10 cellular contexts compared by ENCODE assay signal in the genomic region with DNA sequence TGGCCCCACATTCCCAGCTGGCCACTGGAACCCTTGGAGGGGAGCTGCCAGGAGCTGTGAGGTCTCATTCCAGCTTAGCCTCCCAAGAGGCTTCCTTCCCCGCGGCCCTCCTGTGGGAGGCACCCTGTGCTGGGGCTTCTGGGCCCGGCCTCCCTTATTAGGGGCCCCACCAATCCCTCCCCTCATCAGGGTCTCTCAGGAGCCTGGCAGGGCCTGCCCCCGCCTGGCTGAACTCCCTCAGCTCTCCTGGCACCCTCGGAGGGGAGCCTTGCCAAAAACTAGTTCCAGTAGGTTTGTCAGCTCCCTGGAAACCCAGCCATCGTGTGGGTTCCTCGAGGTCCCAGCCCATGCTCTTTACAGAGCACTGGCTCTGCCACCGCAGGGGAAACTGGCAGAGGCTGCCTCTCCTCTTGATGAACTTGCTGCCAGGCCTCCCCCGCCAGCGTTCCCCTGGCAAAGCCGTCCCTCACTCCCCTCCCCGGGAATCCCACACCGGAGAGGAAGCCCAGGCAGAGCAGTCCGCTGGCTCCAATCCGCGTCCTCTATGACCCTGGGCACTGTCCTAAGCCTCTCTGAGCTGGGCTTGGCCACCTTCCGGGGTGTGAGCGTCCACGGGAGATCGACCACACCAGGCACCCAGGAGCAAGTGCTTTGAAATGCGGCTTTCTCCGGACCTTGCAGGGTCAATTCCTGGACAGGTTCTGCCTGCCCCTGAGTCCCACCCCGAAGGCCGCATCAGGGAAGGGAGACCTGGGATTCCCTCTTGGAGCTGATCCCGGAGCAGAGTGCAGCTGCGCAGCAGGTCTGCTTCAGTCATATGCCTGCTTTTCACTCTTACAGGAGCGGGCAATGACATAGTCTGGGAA.
DNase-seq lines count a peak whose midpoint lies in the region; ATAC-seq and TF ChIP-seq lines count a peak whose summit lies in the region.
"Had no signal": no experiment of that assay in that cellular context is flagged by ENCODE, and none has a peak within 500 bp of the region (broad histone marks: within the 10 kb centered on the region; RNA-seq: fewer than 3 reads in every experiment).

No MANE protein-coding gene starts in this region.

- no peak; the same call in 2 of the 3 replicates for ATAC-seq in RWPE2 (ENCODE audit: low read depth)
- no peak for ATAC-seq in GM18873 (IDR thresholded peaks at IDR 0.05; ENCODE audit: low FRiP score, unreplicated experiment)
- no peak for ATAC-seq in HG02759 (IDR thresholded peaks at IDR 0.05; ENCODE audit: unreplicated experiment)

- no peaks in the 10 kb centered on the region for H3K27me3 ChIP-seq in RWPE2 (ENCODE audit: insufficient read depth, poor library complexity, severe bottlenecking)

- intact Hi-C loops in CD14-positive monocyte (cut with micrococcal nuclease), result no loop called here
- intact Hi-C loops in cardiac septum (cut with DNase I), result loop anchor here (5.0 kb wide), 1 partner anchor 57 kb away; no protein-coding TSS in a partner anchor

- TF ChIP-seq CTCF in CD14-positive monocyte (IDR thresholded peaks at IDR 0.05) (no peak), RWPE2 (IDR thresholded peaks at IDR 0.05; ENCODE audit: poor library complexity, severe bottlenecking) (no peak), osteocyte (IDR thresholded peaks at IDR 0.05) (no peak)

- no peaks in the 10 kb centered on the region for H3K36me3 ChIP-seq in RWPE2 (ENCODE audit: low read depth)

- H3K27ac ChIP-seq in RWPE2 (ENCODE audit: poor library complexity, severe bottlenecking), result no peak overlapping the region

- peaks cover 11% of the 10 kb centered on the region for H3K4me1 ChIP-seq in RWPE2 (ENCODE audit: insufficient read depth, poor library complexity, severe bottlenecking)

- no peaks in the 10 kb centered on the region for H3K9me3 ChIP-seq in RWPE2 (ENCODE audit: severe bottlenecking)

- no peak overlapping the region for H3K4me3 ChIP-seq in RWPE2 (ENCODE audit: severe bottlenecking)

- H3K4me3 Mint-ChIP-seq in CD14-positive monocyte (no peak overlapping the region), osteocyte (ENCODE audit: unreplicated experiment) (no peak overlapping the region)

- H3K36me3 Mint-ChIP-seq in CD14-positive monocyte (no peaks in the 10 kb centered on the region), osteocyte (ENCODE audit: unreplicated experiment) (no peaks in the 10 kb centered on the region)

- no peak overlapping the region for H3K27ac Mint-ChIP-seq in CD14-positive monocyte
- no peak overlapping the region for H3K27ac Mint-ChIP-seq in osteocyte (ENCODE audit: unreplicated experiment)

- H3K27me3 Mint-ChIP-seq in CD14-positive monocyte (ENCODE audit: low read depth in 3 of 3), result peaks cover 4 to 12% (median 12%) of the 10 kb centered on the region in 3 donors
- no peaks in the 10 kb centered on the region for H3K27me3 Mint-ChIP-seq in osteocyte (ENCODE audit: unreplicated experiment)

- H3K9me3 Mint-ChIP-seq in CD14-positive monocyte (peaks cover 0 to 3% (median 0%) of the 10 kb centered on the region in 7 donors), osteocyte (ENCODE audit: unreplicated experiment) (no peaks in the 10 kb centered on the region)

- peak; percentile 42 for DNase-seq in CD14-positive monocyte (ENCODE audit: low spot score)
- DNase-seq in RWPE2 (ENCODE audit: low spot score), result peak; percentile 54
- DNase-seq in cardiac septum (ENCODE audit: low spot score), result peak; percentile 88
- peak; percentile 82 for DNase-seq in osteocyte (ENCODE audit: extremely low spot score, unreplicated experiment)
- DNase-seq in dedifferentiated amniotic fluid mesenchymal stem cell (ENCODE audit: extremely low spot score), result no peak
- no peak for DNase-seq in AG08395 (ENCODE audit: low spot score)
- DNase-seq: Kasumi-1, NCI-H345 had no signal

- no peaks in the 10 kb centered on the region for H3K4me1 Mint-ChIP-seq in CD14-positive monocyte
- H3K4me1 Mint-ChIP-seq in osteocyte (ENCODE audit: unreplicated experiment), result peaks cover 12% of the 10 kb centered on the region

Comparison
In these comparisons a context has a peak if more than half of its experiments do, and no peak if none do; other contexts are left out.
1. DNase-seq: peak in CD14-positive monocyte (single experiment), RWPE2 (single experiment), cardiac septum (single experiment) and osteocyte (single experiment); none in dedifferentiated amniotic fluid mesenchymal stem cell (single experiment) and AG08395 (single experiment).